In the genomic region with DNA sequence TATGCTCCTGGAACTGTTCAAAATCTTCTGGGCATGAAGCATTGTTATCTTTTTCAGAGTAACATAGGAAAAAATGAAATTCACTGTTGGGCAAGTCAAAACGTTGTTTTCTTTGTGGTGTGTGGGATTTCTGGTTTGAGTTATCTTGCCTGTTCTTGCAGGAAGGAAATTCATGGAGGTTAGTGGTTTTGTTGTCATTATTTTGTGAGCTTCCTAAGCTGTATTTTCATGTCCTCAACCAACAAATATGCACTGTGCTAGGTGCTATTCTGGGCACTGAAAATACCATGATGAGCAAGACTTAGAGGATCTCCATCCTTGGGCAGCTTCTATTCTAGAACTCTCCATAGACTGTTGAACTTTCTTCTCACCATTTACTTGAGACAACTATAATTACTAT, we compare ENCODE assay signal across 13 cellular contexts.
A peak's percentile ranks its signal among the peaks of the same experiment; 100 is the strongest.
DNase-seq lines count a peak whose midpoint lies in the region; ATAC-seq and TF ChIP-seq lines count a peak whose summit lies in the region.
"Had no signal": no experiment of that assay in that cellular context is flagged by ENCODE, and none has a peak within 500 bp of the region (broad histone marks: within the 10 kb centered on the region; RNA-seq: fewer than 3 reads in every experiment).

No MANE protein-coding gene starts in this region.

- DNase-seq in AG04449 (ENCODE audit: low read depth, low spot score), result peak; percentile 46
- DNase-seq in GM12865 (ENCODE audit: low read depth), result peak; percentile 43
- peak; percentile 18 for DNase-seq in OCI-M1 (lab: John Stamatoyannopoulos, UW)
- peak; percentile 40 for DNase-seq in fibroblast of mammary gland (ENCODE audit: low read depth)
- DNase-seq in NCI-H69 (lab: John Stamatoyannopoulos, UW), result no peak
- DNase-seq: activated naive CD4-positive, alpha-beta T cell treated with anti-CD3 and anti-CD28 coated beads for 36 hours; left colon; RPMI8226 had no signal

- POLR2A ChIA-PET in AG04449 (lab: Yijun Ruan, JAX), result interaction anchor here (1.2 kb wide), 1 partner anchor 163 kb away, joined by 5 read pairs; no protein-coding TSS in a partner anchor

- CTCF ChIA-PET in AG04449 (lab: Yijun Ruan, JAX), result interaction anchor here (0.6 to 2.9 kb wide), 6 partner anchors 16 to 381 kb away, joined by 3 to 15 read pairs (median 3); no protein-coding TSS in a partner anchor

- H3K4me3 ChIP-seq in AG04449 (ENCODE audit: low read depth, low read length) (no peak overlapping the region), GM12865 (ENCODE audit: low read depth, low read length) (no peak overlapping the region), fibroblast of mammary gland (ENCODE audit: control insufficient read depth, low read depth, low read length) (no peak overlapping the region)
- H3K4me3 ChIP-seq: gastroesophageal sphincter, vagina had no signal

- ATAC-seq in GM21528 (IDR thresholded peaks at IDR 0.05; ENCODE audit: low FRiP score, unreplicated experiment), result no peak
- no peak for ATAC-seq in HG03095 (IDR thresholded peaks at IDR 0.05; ENCODE audit: unreplicated experiment)
- no peak for ATAC-seq in HG03378 (IDR thresholded peaks at IDR 0.05; ENCODE audit: unreplicated experiment)
- ATAC-seq: gastroesophageal sphincter, left colon had no signal

- TF ChIP-seq CTCF in AG04449 (IDR thresholded peaks at IDR 0.05; ENCODE audit: insufficient read depth, low read length, missing control alignments) (no peak), GM12865 (IDR thresholded peaks at IDR 0.05; ENCODE audit: insufficient read depth, low read depth, low read length, missing control alignments) (no peak), fibroblast of mammary gland (conservative IDR thresholded peaks at IDR 0.05; ENCODE audit: control insufficient read depth, insufficient read depth, low read depth, low read length) (no peak)
